Comparison of ENCODE assay signal across 13 cellular contexts in the genomic region with DNA sequence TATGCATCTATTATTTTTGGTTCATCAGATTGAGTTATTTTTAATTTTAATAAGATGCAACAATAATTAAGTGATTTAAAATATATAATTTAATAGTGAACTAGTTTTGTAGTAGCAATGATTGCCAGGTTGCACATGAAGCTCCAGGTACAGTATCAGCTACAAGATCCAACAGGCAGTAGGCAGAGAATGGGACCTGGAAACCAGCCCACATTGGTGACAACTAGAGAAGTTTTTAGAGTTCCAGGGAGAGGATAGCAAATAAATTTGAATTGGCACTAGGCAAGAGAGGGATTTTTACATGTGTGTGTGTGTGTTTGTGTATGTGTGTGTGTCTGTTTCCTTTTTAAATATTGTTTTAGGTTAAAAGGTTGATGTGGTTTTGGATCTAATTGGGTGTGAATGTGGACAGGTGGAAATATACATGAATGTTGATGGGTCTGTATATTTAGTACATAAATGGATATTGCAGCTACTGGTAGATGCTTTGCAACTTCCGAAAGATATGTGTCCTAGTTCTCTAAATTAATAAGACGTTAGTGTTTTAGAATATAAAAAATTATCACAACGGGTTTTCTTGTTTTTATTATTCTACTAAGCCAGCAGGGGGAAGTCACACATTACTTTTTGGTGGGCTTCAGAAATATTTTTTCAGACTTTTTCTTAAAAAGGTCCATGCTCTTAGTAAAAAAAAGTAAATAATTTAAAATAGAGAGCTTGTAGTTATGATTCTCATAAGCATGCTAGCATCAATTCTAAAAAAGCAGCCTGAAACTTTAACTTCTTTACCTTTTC.
DNase-seq lines count a peak whose midpoint lies in the region; ATAC-seq and TF ChIP-seq lines count a peak whose summit lies in the region.
"Had no signal": no experiment of that assay in that cellular context is flagged by ENCODE, and none has a peak within 500 bp of the region (broad histone marks: within the 10 kb centered on the region; RNA-seq: fewer than 3 reads in every experiment).

No MANE protein-coding gene starts in this region.

- H3K36me3 Mint-ChIP-seq in endothelial cell (ENCODE audit: low read depth, unreplicated experiment) (no peaks in the 10 kb centered on the region), neural progenitor cell (no peaks in the 10 kb centered on the region)
- H3K36me3 Mint-ChIP-seq: IgD-negative memory B cell had no signal

- no peaks in the 10 kb centered on the region for H3K4me1 Mint-ChIP-seq in endothelial cell (ENCODE audit: unreplicated experiment)
- H3K4me1 Mint-ChIP-seq in neural progenitor cell, result peaks cover 4% of the 10 kb centered on the region
- H3K4me1 Mint-ChIP-seq: IgD-negative memory B cell had no signal

- 33 to 35% methylated on average over 3 of the region's 3 CpGs for WGBS in GM23248 (ENCODE audit: low coverage in 1 of 2, low lambda C conversion rate in 2 of 2, missing lambda C conversion rate in 2 of 2), 2 experiments

- H3K9ac ChIP-seq in GM23248 (no peak overlapping the region), neural progenitor cell (no peak overlapping the region)

- in situ Hi-C loops in GM23248 (cut with MboI), result no loop called here

- H3K27ac Mint-ChIP-seq in endothelial cell (ENCODE audit: unreplicated experiment) (no peak overlapping the region), neural progenitor cell (no peak overlapping the region)
- H3K27ac Mint-ChIP-seq: IgD-negative memory B cell had no signal

- H3F3A ChIP-seq in GM23248 (ENCODE audit: insufficient read depth) (no peaks in the 10 kb centered on the region), neural progenitor cell (ENCODE audit: low read depth) (no peaks in the 10 kb centered on the region)

- H3K4me1 ChIP-seq in GM23248 (ENCODE audit: insufficient read depth), result 0 out of 2 replicates have a peak, but pooled peaks cover 12% of the 10 kb centered on the region
- no peaks in the 10 kb centered on the region for H3K4me1 ChIP-seq in neural progenitor cell
- H3K4me1 ChIP-seq: right atrium auricular region had no signal

- no peak overlapping the region for H3K4me3 ChIP-seq in GM23248
- H3K4me3 ChIP-seq in neural progenitor cell, result no peak overlapping the region
- H3K4me3 ChIP-seq: right atrium auricular region had no signal

- H3K9me3 ChIP-seq in GM23248 (ENCODE audit: low read depth) (no peaks in the 10 kb centered on the region), neural progenitor cell (ENCODE audit: low read depth) (no peaks in the 10 kb centered on the region)
- H3K9me3 ChIP-seq: right atrium auricular region had no signal

- H3K27me3 ChIP-seq in GM23248 (replicated peaks; ENCODE audit: insufficient read depth) (no peaks in the 10 kb centered on the region), neural progenitor cell (no peaks in the 10 kb centered on the region)
- H3K27me3 ChIP-seq: right atrium auricular region had no signal

- no peak overlapping the region for H3K4me2 ChIP-seq in GM23248 (ENCODE audit: unreplicated experiment)
- H3K4me2 ChIP-seq in neural progenitor cell, result no peak overlapping the region

- no peak for ATAC-seq in HG02884 (IDR thresholded peaks at IDR 0.05; ENCODE audit: unreplicated experiment)
- no peak for ATAC-seq in HG02840 (IDR thresholded peaks at IDR 0.05; ENCODE audit: low FRiP score, unreplicated experiment)

- H3K4me3 Mint-ChIP-seq in endothelial cell (ENCODE audit: unreplicated experiment) (no peak overlapping the region), neural progenitor cell (no peak overlapping the region)
- H3K4me3 Mint-ChIP-seq: IgD-negative memory B cell had no signal

- H3K36me3 ChIP-seq in GM23248 (ENCODE audit: low read depth), result no peaks in the 10 kb centered on the region
- H3K36me3 ChIP-seq in neural progenitor cell, result no peaks in the 10 kb centered on the region
- H3K36me3 ChIP-seq: right atrium auricular region, WERI-Rb-1 had no signal

- H3K79me2 ChIP-seq in GM23248 (ENCODE audit: insufficient read depth) (no peaks in the 10 kb centered on the region), neural progenitor cell (ENCODE audit: low read depth) (no peaks in the 10 kb centered on the region)

- no peak overlapping the region for H2AFZ ChIP-seq in GM23248
- H2AFZ ChIP-seq in neural progenitor cell (replicated peaks), result no peak overlapping the region

- DNase-seq in GM23248, result peak; percentile 47
- DNase-seq in NCI-H146 (lab: John Stamatoyannopoulos, UW), result peak; percentile 44
- DNase-seq in endothelial cell (ENCODE audit: low spot score), result no peak
- no peak for DNase-seq in neural progenitor cell (ENCODE audit: low spot score)
- no peak for DNase-seq in activated CD4-positive, alpha-beta T cell treated with anti-CD3 and anti-CD28 coated beads, Interleukin-2, amount 50 U/mL, for 4 hours
- DNase-seq: amniotic stem cell, NCI-H2081 treated with DMSO at 0.1 percent for 48 hours, substantia nigra, WERI-Rb-1 had no signal

- H3K9me2 ChIP-seq in GM23248 (ENCODE audit: insufficient read depth), result no peaks in the 10 kb centered on the region

- H3K9me3 Mint-ChIP-seq in endothelial cell (ENCODE audit: unreplicated experiment) (no peaks in the 10 kb centered on the region), neural progenitor cell (no peaks in the 10 kb centered on the region)
- H3K9me3 Mint-ChIP-seq: IgD-negative memory B cell had no signal

- H4K20me1 ChIP-seq in GM23248 (ENCODE audit: insufficient read depth) (no peaks in the 10 kb centered on the region), neural progenitor cell (ENCODE audit: low read depth) (no peaks in the 10 kb centered on the region)

- no peaks in the 10 kb centered on the region for H3K27me3 Mint-ChIP-seq in endothelial cell (ENCODE audit: unreplicated experiment)
- no peaks in the 10 kb centered on the region for H3K27me3 Mint-ChIP-seq in neural progenitor cell (ENCODE audit: insufficient read depth, low read depth)

- H3K27ac ChIP-seq in GM23248 (no peak overlapping the region), neural progenitor cell (no peak overlapping the region)
- H3K27ac ChIP-seq: right atrium auricular region, WERI-Rb-1 had no signal

- TF ChIP-seq CTCF in endothelial cell (IDR thresholded peaks at IDR 0.05; ENCODE audit: unreplicated experiment) (peak; percentile 62), neural progenitor cell (IDR thresholded peaks at IDR 0.05) (peak; percentile 58)

Comparison
In these comparisons a context has a peak if more than half of its experiments do, and no peak if none do; other contexts are left out.
1. DNase-seq: peak in GM23248 (single experiment) and NCI-H146 (single experiment); none in endothelial cell (single experiment), neural progenitor cell (single experiment) and activated CD4-positive, alpha-beta T cell treated with anti-CD3 and anti-CD28 coated beads, Interleukin-2, amount 50 U/mL, for 4 hours (0 of 2).